Comparison of ENCODE assay signal across 8 cellular contexts in the genomic region with DNA sequence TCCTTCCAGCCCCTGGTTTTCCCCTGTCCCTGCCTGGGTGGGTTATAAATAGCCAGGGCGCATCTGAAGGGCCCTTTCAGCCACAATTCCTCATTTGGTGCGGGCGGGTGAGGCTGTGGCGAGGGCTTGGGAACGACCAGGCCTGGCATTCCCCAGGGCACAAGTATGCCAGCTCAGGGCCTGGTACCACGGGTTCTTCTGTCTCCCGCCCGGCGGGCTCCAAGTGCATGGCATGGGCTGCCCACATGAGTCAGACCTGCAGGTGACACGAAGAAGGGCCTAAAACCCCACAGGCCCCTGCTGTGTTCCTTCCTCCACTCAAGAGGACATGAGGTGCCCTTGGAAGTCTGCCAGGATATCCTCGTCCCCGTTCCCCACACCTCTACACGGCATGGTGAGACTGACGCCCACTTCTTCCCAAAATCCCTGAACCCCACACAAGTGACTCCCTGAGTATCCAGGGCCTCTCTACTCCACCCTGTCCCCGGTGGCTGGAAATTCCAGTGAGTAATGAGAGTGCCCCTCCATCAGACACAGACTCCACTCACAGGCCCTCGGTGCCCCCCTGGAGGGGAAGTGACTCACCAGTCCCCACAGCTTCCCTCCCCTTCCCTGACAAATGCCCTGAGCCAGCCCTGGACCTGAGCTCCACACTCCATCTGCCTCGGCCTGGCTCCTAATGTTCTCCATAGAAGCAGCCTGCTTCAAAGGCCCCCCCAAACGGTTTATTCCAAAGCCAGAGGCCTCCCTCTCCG.
DNase-seq lines count a peak whose midpoint lies in the region; ATAC-seq and TF ChIP-seq lines count a peak whose summit lies in the region.

No MANE protein-coding gene starts in this region.

- peak overlapping the region; percentile 99 for H3K4me2 ChIP-seq in PC-3 (ENCODE audit: low read length)

- H3K79me2 ChIP-seq in PC-3 (ENCODE audit: low read length): peaks cover 26% of the 10 kb centered on the region

- ATAC-seq in PC-3: peak; percentile 35
- no peak for ATAC-seq in HG02870 (IDR thresholded peaks at IDR 0.05; ENCODE audit: unreplicated experiment)

- peaks cover 50% of the 10 kb centered on the region for H3K4me1 ChIP-seq in PC-3 (ENCODE audit: insufficient read depth, low read length)
- peaks cover 18% of the 10 kb centered on the region for H3K4me1 ChIP-seq in thymus (ENCODE audit: control insufficient read depth, insufficient read depth, low read length)

- BruUV-seq in PC-3 (replicated peaks; lab: Mats Ljungman, UMichigan): TSS peak; percentile 75

- H3K4me3 ChIP-seq in PC-3 (ENCODE audit: low read length): no peak overlapping the region
- no peak overlapping the region for H3K4me3 ChIP-seq in choroid plexus epithelial cell (ENCODE audit: low read depth, low read length)
- no peak overlapping the region for H3K4me3 ChIP-seq in thymus (ENCODE audit: low read length)

- TF ChIP-seq CTCF in PC-3 (conservative IDR thresholded peaks at IDR 0.05; ENCODE audit: low read depth, low read length): no peak
- no peak for TF ChIP-seq CTCF in choroid plexus epithelial cell (conservative IDR thresholded peaks at IDR 0.05; ENCODE audit: low read depth, low read length)

- H3K4me1 Mint-ChIP-seq in activated T-cell treated with anti-CD3 and anti-CD28 coated beads, Interleukin-2, amount 50 U/mL, for 24 hours (ENCODE audit: low read depth): peaks cover 54% of the 10 kb centered on the region

- 78% methylated on average over 19 of the region's 19 CpGs for WGBS in thymus

- H3K36me3 ChIP-seq in PC-3 (ENCODE audit: low read depth, low read length) (no peaks in the 10 kb centered on the region), thymus (ENCODE audit: control insufficient read depth, insufficient read depth) (no peaks in the 10 kb centered on the region)

- no peaks in the 10 kb centered on the region for H3K9me3 Mint-ChIP-seq in activated T-cell treated with anti-CD3 and anti-CD28 coated beads, Interleukin-2, amount 50 U/mL, for 24 hours

- peak overlapping the region; percentile 23 for H3K4me3 Mint-ChIP-seq in activated T-cell treated with anti-CD3 and anti-CD28 coated beads, Interleukin-2, amount 50 U/mL, for 24 hours

- H3K27ac ChIP-seq in PC-3 (ENCODE audit: low read length) (peak overlapping the region; percentile 100), thymus (ENCODE audit: low read depth) (peak overlapping the region; percentile 31)

- peak overlapping the region; percentile 50 for H3K27ac Mint-ChIP-seq in activated T-cell treated with anti-CD3 and anti-CD28 coated beads, Interleukin-2, amount 50 U/mL, for 24 hours

- peaks cover 10% of the 10 kb centered on the region for H3K36me3 Mint-ChIP-seq in activated T-cell treated with anti-CD3 and anti-CD28 coated beads, Interleukin-2, amount 50 U/mL, for 24 hours (ENCODE audit: low read depth)

- H4K20me1 ChIP-seq in PC-3 (ENCODE audit: low read length): no peaks in the 10 kb centered on the region

- H3K27me3 ChIP-seq in PC-3 (ENCODE audit: low read length): no peaks in the 10 kb centered on the region
- H3K27me3 ChIP-seq in thymus (ENCODE audit: control insufficient read depth, insufficient read depth): no peaks in the 10 kb centered on the region

- no peaks in the 10 kb centered on the region for H3K27me3 Mint-ChIP-seq in activated T-cell treated with anti-CD3 and anti-CD28 coated beads, Interleukin-2, amount 50 U/mL, for 24 hours

- POLR2A ChIA-PET in PC-3 (lab: Charles Lee; ENCODE audit: unreplicated experiment): no interaction called here

- no peaks in the 10 kb centered on the region for H3K9me2 ChIP-seq in PC-3 (replicated peaks; ENCODE audit: low read length)

- peak overlapping the region; percentile 91 for H3K9ac ChIP-seq in PC-3 (ENCODE audit: low read length)

- no peak overlapping the region for H2AFZ ChIP-seq in PC-3 (ENCODE audit: low read length)

- H3K9me3 ChIP-seq in PC-3 (ENCODE audit: low read length) (no peaks in the 10 kb centered on the region), thymus (ENCODE audit: control insufficient read depth) (no peaks in the 10 kb centered on the region)

- no peaks in the 10 kb centered on the region for H3F3A ChIP-seq in PC-3 (ENCODE audit: low read length, unreplicated experiment)

- no peak for DNase-seq in activated T-cell treated with anti-CD3 and anti-CD28 coated beads, Interleukin-2, amount 50 U/mL, for 24 hours
- no peak for DNase-seq in activated T-cell treated with anti-CD3 and anti-CD28 coated beads, Interleukin-2, amount 50 U/mL, for 48 hours
- DNase-seq in PC-3: peak; percentile 87
- DNase-seq in choroid plexus epithelial cell (ENCODE audit: low read depth): peak; percentile 75
- peak; percentile 91 to 92 for DNase-seq in lung microvascular endothelial cell (ENCODE audit: low read depth in 2 of 2)
- DNase-seq in NCI-H1105 treated with DMSO at 0.1 percent for 48 hours (lab: John Stamatoyannopoulos, UW): no peak

- intact Hi-C loops in PC-3 (cut with micrococcal nuclease): no loop called here

- CTCF ChIA-PET in PC-3 (lab: Charles Lee): interaction anchor here (0.6 to 1.9 kb wide), 4 partner anchors 11 to 157 kb away, joined by 3 to 9 read pairs (median 4); no protein-coding TSS in a partner anchor

Comparison
In these comparisons a context has a peak if more than half of its experiments do, and no peak if none do; other contexts are left out.
1. DNase-seq: peak in PC-3 (single experiment), choroid plexus epithelial cell (single experiment) and lung microvascular endothelial cell (2 of 2); none in activated T-cell treated with anti-CD3 and anti-CD28 coated beads, Interleukin-2, amount 50 U/mL, for 24 hours (single experiment), activated T-cell treated with anti-CD3 and anti-CD28 coated beads, Interleukin-2, amount 50 U/mL, for 48 hours (0 of 2) and NCI-H1105 treated with DMSO at 0.1 percent for 48 hours (single experiment).